In genomic region chr12:24226745-24227350, GRCh38 we compare ENCODE assay signal across 8 cellular contexts.
DNase-seq lines count a peak whose midpoint lies in the region; ATAC-seq and TF ChIP-seq lines count a peak whose summit lies in the region.

No MANE protein-coding gene starts in this region.

- no peaks in the 10 kb centered on the region for H3K36me3 Mint-ChIP-seq in nephron progenitor cell (ENCODE audit: low read depth)

- intact Hi-C loops in lower lobe of right lung (cut with DNase I) = no loop called here
- intact Hi-C loops in transverse colon (cut with DNase I; ENCODE audit: low total_unique reads) = no loop called here

- no peak for TF ChIP-seq POLR2A in transverse colon (IDR thresholded peaks at IDR 0.05)

- H3K4me1 ChIP-seq in lower lobe of right lung (no peaks in the 10 kb centered on the region), transverse colon (no peaks in the 10 kb centered on the region)

- H3K4me3 ChIP-seq in lower lobe of right lung (no peak overlapping the region), transverse colon (no peak overlapping the region)

- TF ChIP-seq EP300 in transverse colon (IDR thresholded peaks at IDR 0.05; ENCODE audit: low read depth) = no peak

- H3K4me1 Mint-ChIP-seq in nephron progenitor cell = peaks cover 43% of the 10 kb centered on the region

- no peak for TF ChIP-seq CTCF in lower lobe of right lung (IDR thresholded peaks at IDR 0.05)
- no peak for TF ChIP-seq CTCF in nephron progenitor cell (IDR thresholded peaks at IDR 0.05)
- no peak for TF ChIP-seq CTCF in transverse colon (IDR thresholded peaks at IDR 0.05)

- H3K27ac Mint-ChIP-seq in nephron progenitor cell = no peak overlapping the region

- H3K27me3 ChIP-seq in lower lobe of right lung (ENCODE audit: low read depth) (no peaks in the 10 kb centered on the region), transverse colon (no peaks in the 10 kb centered on the region)

- no peaks in the 10 kb centered on the region for H3K9me3 Mint-ChIP-seq in nephron progenitor cell

- H3K9me3 ChIP-seq in lower lobe of right lung (no peaks in the 10 kb centered on the region), transverse colon (no peaks in the 10 kb centered on the region)

- WGBS in transverse colon (ENCODE audit: low coverage in 1 of 2), 2 donors = 56 to 73% methylated on average over 3 to 9 of the region's 9 CpGs

- DNase-seq in AG08396 (ENCODE audit: low spot score) (peak; percentile 71), LoVo (ENCODE audit: low spot score) (peak; percentile 3), T47D (ENCODE audit: low read depth in 1 of 2, low spot score in 1 of 2) (peak; percentile 7 to 72), lower lobe of right lung (no peak), NCI-H2081 treated with DMSO at 0.1 percent for 48 hours (lab: John Stamatoyannopoulos, UW) (no peak), nephron progenitor cell (no peak), transverse colon (no peak), NCI-H146 (lab: John Stamatoyannopoulos, UW) (no peak)

- H3K4me3 Mint-ChIP-seq in nephron progenitor cell = no peak overlapping the region

- peak; percentile 65 for ATAC-seq in lower lobe of right lung

- H3K27ac ChIP-seq in lower lobe of right lung (no peak overlapping the region), transverse colon (no peak overlapping the region)

- H3K27me3 Mint-ChIP-seq in nephron progenitor cell (ENCODE audit: low read depth, poor library complexity) = no peaks in the 10 kb centered on the region

- no peaks in the 10 kb centered on the region for H3K36me3 ChIP-seq in lower lobe of right lung
- H3K36me3 ChIP-seq in transverse colon = no peaks in the 10 kb centered on the region

- in situ Hi-C loops in T47D (cut with HindIII; ENCODE audit: low pct_unique_long_range_greater_than_20kb, low sequenced_read_pairs) = no loop called here
- in situ Hi-C loops in transverse colon (cut with MboI; ENCODE audit: low pct_ligation_motif_present in 1 of 4, low pct_unique_long_range_greater_than_20kb in 1 of 4, low sequenced_read_pairs in 3 of 4) = no loop called here

Comparison
In these comparisons a context has a peak if more than half of its experiments do, and no peak if none do; other contexts are left out.
1. DNase-seq: peak in AG08396 (single experiment), LoVo (single experiment) and T47D (2 of 2); none in lower lobe of right lung (single experiment), NCI-H2081 treated with DMSO at 0.1 percent for 48 hours (single experiment), nephron progenitor cell (single experiment), transverse colon (single experiment) and NCI-H146 (single experiment).